ENCODE assay signal across 4 cellular contexts in the genomic region with DNA sequence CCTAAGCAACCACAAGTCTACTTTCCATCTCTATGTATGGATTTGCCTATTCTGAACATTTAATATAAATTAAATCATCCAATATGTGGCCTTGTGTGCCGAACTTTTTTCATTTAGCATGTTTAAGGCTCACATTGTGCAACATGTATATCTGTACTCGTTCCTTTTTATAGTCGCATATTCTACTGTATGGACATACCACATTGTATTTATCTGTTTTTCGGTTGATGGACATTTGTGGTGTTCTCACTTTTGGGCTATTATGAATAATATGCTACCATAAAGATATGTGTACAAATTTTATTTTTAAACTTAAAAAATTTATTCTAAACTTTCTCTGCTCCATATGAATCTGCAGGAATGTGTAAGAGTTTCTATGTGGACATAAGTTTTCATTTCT.
TF ChIP-seq lines count a peak whose summit lies in the region.

No MANE protein-coding gene starts in this region.

TF ChIP-seq in SK-N-SH treated with all-trans-retinoic acid at 6 μM for 48 hours, 23 proteins besides CTCF, POLR2A, EP300 and RAD21:
- TF ChIP-seq ZNF8 (CRISPR knock-in tag; IDR thresholded peaks at IDR 0.05) (peak; percentile 92), ZC3H10 (CRISPR knock-in tag; IDR thresholded peaks at IDR 0.05) (no peak), ZFP3 (CRISPR knock-in tag; IDR thresholded peaks at IDR 0.05) (no peak), ZNF70 (CRISPR knock-in tag; IDR thresholded peaks at IDR 0.05) (no peak), SNAI2 (CRISPR knock-in tag; IDR thresholded peaks at IDR 0.05) (no peak), ZNF565 (CRISPR knock-in tag; conservative IDR thresholded peaks at IDR 0.05; ENCODE audit: low read depth) (no peak)
- TF ChIP-seq, protein P1, sequence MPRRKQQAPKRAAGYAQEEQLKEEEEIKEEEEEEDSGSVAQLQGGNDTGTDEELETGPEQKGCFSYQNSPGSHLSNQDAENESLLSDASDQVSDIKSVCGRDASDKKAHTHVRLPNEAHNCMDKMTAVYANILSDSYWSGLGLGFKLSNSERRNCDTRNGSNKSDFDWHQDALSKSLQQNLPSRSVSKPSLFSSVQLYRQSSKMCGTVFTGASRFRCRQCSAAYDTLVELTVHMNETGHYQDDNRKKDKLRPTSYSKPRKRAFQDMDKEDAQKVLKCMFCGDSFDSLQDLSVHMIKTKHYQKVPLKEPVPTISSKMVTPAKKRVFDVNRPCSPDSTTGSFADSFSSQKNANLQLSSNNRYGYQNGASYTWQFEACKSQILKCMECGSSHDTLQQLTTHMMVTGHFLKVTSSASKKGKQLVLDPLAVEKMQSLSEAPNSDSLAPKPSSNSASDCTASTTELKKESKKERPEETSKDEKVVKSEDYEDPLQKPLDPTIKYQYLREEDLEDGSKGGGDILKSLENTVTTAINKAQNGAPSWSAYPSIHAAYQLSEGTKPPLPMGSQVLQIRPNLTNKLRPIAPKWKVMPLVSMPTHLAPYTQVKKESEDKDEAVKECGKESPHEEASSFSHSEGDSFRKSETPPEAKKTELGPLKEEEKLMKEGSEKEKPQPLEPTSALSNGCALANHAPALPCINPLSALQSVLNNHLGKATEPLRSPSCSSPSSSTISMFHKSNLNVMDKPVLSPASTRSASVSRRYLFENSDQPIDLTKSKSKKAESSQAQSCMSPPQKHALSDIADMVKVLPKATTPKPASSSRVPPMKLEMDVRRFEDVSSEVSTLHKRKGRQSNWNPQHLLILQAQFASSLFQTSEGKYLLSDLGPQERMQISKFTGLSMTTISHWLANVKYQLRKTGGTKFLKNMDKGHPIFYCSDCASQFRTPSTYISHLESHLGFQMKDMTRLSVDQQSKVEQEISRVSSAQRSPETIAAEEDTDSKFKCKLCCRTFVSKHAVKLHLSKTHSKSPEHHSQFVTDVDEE (CRISPR knock-in tag; IDR thresholded peaks at IDR 0.05): no peak

TF ChIP-seq in SK-N-SH, 30 proteins besides CTCF, POLR2A, EP300 and RAD21:
- TF ChIP-seq, protein P2, sequence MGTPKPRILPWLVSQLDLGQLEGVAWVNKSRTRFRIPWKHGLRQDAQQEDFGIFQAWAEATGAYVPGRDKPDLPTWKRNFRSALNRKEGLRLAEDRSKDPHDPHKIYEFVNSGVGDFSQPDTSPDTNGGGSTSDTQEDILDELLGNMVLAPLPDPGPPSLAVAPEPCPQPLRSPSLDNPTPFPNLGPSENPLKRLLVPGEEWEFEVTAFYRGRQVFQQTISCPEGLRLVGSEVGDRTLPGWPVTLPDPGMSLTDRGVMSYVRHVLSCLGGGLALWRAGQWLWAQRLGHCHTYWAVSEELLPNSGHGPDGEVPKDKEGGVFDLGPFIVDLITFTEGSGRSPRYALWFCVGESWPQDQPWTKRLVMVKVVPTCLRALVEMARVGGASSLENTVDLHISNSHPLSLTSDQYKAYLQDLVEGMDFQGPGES (IDR thresholded peaks at IDR 0.05; ENCODE audit: low read depth, low read length): no peak
- TF ChIP-seq ELF1 (IDR thresholded peaks at IDR 0.05) (no peak), FOXJ3 (CRISPR knock-in tag; IDR thresholded peaks at IDR 0.05) (no peak), RFX5 (IDR thresholded peaks at IDR 0.05; ENCODE audit: low read length) (no peak)

TF ChIP-seq in IMR-90, 13 proteins besides CTCF, POLR2A, EP300 and RAD21:
- TF ChIP-seq MAZ (IDR thresholded peaks at IDR 0.05; ENCODE audit: borderline replicate concordance, low read depth, low read length): no peak
- TF ChIP-seq CEBPB (IDR thresholded peaks at IDR 0.05; ENCODE audit: low read depth, low read length): 0 out of 2 replicates have a peak, but pooled peaks have one; percentile 30
- TF ChIP-seq BHLHE40 (IDR thresholded peaks at IDR 0.05; ENCODE audit: low read depth, low read length): no peak

TF ChIP-seq in GM23338, 12 proteins besides CTCF, POLR2A, EP300 and RAD21:
- TF ChIP-seq, protein P3, sequence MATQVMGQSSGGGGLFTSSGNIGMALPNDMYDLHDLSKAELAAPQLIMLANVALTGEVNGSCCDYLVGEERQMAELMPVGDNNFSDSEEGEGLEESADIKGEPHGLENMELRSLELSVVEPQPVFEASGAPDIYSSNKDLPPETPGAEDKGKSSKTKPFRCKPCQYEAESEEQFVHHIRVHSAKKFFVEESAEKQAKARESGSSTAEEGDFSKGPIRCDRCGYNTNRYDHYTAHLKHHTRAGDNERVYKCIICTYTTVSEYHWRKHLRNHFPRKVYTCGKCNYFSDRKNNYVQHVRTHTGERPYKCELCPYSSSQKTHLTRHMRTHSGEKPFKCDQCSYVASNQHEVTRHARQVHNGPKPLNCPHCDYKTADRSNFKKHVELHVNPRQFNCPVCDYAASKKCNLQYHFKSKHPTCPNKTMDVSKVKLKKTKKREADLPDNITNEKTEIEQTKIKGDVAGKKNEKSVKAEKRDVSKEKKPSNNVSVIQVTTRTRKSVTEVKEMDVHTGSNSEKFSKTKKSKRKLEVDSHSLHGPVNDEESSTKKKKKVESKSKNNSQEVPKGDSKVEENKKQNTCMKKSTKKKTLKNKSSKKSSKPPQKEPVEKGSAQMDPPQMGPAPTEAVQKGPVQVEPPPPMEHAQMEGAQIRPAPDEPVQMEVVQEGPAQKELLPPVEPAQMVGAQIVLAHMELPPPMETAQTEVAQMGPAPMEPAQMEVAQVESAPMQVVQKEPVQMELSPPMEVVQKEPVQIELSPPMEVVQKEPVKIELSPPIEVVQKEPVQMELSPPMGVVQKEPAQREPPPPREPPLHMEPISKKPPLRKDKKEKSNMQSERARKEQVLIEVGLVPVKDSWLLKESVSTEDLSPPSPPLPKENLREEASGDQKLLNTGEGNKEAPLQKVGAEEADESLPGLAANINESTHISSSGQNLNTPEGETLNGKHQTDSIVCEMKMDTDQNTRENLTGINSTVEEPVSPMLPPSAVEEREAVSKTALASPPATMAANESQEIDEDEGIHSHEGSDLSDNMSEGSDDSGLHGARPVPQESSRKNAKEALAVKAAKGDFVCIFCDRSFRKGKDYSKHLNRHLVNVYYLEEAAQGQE (IDR thresholded peaks at IDR 0.05; ENCODE audit: unreplicated experiment): no peak
- TF ChIP-seq, protein P4, sequence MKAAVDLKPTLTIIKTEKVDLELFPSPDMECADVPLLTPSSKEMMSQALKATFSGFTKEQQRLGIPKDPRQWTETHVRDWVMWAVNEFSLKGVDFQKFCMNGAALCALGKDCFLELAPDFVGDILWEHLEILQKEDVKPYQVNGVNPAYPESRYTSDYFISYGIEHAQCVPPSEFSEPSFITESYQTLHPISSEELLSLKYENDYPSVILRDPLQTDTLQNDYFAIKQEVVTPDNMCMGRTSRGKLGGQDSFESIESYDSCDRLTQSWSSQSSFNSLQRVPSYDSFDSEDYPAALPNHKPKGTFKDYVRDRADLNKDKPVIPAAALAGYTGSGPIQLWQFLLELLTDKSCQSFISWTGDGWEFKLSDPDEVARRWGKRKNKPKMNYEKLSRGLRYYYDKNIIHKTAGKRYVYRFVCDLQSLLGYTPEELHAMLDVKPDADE (IDR thresholded peaks at IDR 0.05): no peak
- no peak for TF ChIP-seq ZNF331 (CRISPR knock-in tag; IDR thresholded peaks at IDR 0.05; ENCODE audit: low read depth)
- TF ChIP-seq EZH2phosphoT487 (IDR thresholded peaks at IDR 0.05; ENCODE audit: unreplicated experiment): no peak
- no peak for TF ChIP-seq NANOG (IDR thresholded peaks at IDR 0.05; ENCODE audit: borderline replicate concordance)
- TF ChIP-seq, protein P5, sequence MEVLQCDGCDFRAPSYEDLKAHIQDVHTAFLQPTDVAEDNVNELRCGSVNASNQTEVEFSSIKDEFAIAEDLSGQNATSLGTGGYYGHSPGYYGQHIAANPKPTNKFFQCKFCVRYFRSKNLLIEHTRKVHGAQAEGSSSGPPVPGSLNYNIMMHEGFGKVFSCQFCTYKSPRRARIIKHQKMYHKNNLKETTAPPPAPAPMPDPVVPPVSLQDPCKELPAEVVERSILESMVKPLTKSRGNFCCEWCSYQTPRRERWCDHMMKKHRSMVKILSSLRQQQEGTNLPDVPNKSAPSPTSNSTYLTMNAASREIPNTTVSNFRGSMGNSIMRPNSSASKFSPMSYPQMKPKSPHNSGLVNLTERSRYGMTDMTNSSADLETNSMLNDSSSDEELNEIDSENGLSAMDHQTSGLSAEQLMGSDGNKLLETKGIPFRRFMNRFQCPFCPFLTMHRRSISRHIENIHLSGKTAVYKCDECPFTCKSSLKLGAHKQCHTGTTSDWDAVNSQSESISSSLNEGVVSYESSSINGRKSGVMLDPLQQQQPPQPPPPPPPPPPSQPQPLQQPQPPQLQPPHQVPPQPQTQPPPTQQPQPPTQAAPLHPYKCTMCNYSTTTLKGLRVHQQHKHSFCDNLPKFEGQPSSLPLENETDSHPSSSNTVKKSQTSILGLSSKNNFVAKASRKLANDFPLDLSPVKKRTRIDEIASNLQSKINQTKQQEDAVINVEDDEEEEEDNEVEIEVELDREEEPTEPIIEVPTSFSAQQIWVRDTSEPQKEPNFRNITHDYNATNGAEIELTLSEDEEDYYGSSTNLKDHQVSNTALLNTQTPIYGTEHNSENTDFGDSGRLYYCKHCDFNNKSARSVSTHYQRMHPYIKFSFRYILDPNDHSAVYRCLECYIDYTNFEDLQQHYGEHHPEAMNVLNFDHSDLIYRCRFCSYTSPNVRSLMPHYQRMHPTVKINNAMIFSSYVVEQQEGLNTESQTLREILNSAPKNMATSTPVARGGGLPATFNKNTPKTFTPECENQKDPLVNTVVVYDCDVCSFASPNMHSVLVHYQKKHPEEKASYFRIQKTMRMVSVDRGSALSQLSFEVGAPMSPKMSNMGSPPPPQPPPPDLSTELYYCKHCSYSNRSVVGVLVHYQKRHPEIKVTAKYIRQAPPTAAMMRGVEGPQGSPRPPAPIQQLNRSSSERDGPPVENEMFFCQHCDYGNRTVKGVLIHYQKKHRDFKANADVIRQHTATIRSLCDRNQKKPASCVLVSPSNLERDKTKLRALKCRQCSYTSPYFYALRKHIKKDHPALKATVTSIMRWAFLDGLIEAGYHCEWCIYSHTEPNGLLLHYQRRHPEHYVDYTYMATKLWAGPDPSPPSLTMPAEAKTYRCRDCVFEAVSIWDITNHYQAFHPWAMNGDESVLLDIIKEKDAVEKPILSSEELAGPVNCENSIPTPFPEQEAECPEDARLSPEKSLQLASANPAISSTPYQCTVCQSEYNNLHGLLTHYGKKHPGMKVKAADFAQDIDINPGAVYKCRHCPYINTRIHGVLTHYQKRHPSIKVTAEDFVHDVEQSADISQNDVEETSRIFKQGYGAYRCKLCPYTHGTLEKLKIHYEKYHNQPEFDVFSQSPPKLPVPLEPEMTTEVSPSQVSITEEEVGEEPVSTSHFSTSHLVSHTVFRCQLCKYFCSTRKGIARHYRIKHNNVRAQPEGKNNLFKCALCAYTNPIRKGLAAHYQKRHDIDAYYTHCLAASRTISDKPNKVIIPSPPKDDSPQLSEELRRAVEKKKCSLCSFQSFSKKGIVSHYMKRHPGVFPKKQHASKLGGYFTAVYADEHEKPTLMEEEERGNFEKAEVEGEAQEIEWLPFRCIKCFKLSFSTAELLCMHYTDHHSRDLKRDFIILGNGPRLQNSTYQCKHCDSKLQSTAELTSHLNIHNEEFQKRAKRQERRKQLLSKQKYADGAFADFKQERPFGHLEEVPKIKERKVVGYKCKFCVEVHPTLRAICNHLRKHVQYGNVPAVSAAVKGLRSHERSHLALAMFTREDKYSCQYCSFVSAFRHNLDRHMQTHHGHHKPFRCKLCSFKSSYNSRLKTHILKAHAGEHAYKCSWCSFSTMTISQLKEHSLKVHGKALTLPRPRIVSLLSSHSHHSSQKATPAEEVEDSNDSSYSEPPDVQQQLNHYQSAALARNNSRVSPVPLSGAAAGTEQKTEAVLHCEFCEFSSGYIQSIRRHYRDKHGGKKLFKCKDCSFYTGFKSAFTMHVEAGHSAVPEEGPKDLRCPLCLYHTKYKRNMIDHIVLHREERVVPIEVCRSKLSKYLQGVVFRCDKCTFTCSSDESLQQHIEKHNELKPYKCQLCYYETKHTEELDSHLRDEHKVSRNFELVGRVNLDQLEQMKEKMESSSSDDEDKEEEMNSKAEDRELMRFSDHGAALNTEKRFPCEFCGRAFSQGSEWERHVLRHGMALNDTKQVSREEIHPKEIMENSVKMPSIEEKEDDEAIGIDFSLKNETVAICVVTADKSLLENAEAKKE (CRISPR knock-in tag; IDR thresholded peaks at IDR 0.05): no peak
- no peak for TF ChIP-seq EZH2 (IDR thresholded peaks at IDR 0.05; ENCODE audit: low read depth, unreplicated experiment)
- no peak for TF ChIP-seq ZNF114 (CRISPR knock-in tag; IDR thresholded peaks at IDR 0.05)
- no peak for TF ChIP-seq CREB1 (CRISPR knock-in tag; IDR thresholded peaks at IDR 0.05; ENCODE audit: low read depth)
- no peak for TF ChIP-seq JUNB (IDR thresholded peaks at IDR 0.05; ENCODE audit: unreplicated experiment)
- no peak for TF ChIP-seq STAT1 (IDR thresholded peaks at IDR 0.05; ENCODE audit: unreplicated experiment)
- no peak for TF ChIP-seq POLR2AphosphoS5 (IDR thresholded peaks at IDR 0.05; ENCODE audit: low read depth)
